In the genomic region with DNA sequence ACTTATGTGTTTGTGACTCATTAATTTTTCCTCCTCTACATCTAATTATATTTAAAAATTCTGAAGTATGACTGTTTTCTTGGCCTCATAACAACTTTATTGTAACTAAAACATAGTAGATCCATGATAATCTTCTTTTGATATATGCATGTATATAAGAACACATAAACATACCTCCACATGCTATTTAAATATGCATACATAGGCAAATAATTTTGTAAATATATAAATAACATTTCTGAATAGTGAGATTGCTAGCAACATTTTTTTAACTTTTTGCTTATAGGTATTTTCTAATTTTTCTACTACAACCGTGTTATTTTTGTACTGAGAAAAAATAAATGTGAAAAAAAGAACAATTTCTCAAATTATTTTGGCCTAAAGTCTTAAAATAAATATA, we compare ENCODE assay signal across 8 cellular contexts.
"Had no signal": no experiment of that assay in that cellular context is flagged by ENCODE, and none has a peak within 500 bp of the region (broad histone marks: within the 10 kb centered on the region; RNA-seq: fewer than 3 reads in every experiment).

No MANE protein-coding gene starts in this region.

- H3K4me2 ChIP-seq: GM23338, KMS-11 had no signal

- H2AFZ ChIP-seq: GM23338 had no signal

- H3K4me3 ChIP-seq: GM23338 had no signal

- DNase-seq: H9, HCEC 1CT, KBM-7 had no signal

- H3K9ac ChIP-seq: KMS-11 had no signal

- H3K27ac ChIP-seq: KMS-11 had no signal

- FAIRE-seq: H1, H54, HTR-8/SVneo had no signal

- ATAC-seq: GM23338 had no signal
